21 cellular contexts compared by ENCODE assay signal in the genomic region with DNA sequence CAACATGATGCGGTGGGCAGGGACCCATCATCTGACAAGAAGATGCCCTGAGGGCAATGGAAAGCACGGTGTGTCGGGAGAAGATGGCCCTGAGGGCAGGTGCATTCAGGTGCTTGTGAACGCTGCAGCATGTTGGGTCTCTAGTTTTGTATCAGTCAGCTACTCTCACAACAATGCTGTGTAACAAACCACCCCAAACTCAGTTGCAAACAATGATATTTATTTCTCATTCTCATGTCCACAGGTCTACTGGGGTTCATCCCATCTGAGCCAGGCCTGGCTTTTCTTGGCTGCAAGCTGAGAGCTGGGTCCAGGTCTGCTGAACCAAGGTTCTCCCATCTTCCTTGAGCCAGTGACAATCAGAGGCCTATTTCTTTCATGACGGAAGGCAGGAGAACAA.
A peak's percentile ranks its signal among the peaks of the same experiment; 100 is the strongest.
DNase-seq lines count a peak whose midpoint lies in the region; ATAC-seq, FAIRE-seq and TF ChIP-seq lines count a peak whose summit lies in the region.
"Had no signal": no experiment of that assay in that cellular context is flagged by ENCODE, and none has a peak within 500 bp of the region (broad histone marks: within the 10 kb centered on the region; RNA-seq: fewer than 3 reads in every experiment).

No MANE protein-coding gene starts in this region.

- no peak overlapping the region for H3K4me3 ChIP-seq in HepG2 (replicated peaks in 1 of 3; ENCODE audit: insufficient read depth in 1 of 3, low read depth in 2 of 3, low read length in 3 of 3)
- H3K4me3 ChIP-seq in right lobe of liver, result no peak overlapping the region
- no peak overlapping the region for H3K4me3 ChIP-seq in GM12878
- H3K4me3 ChIP-seq in thymus (ENCODE audit: low read length), result no peak overlapping the region
- H3K4me3 ChIP-seq in gastrocnemius medialis, result no peak overlapping the region
- H3K4me3 ChIP-seq: BLaER1 treated with 17β-estradiol and CSF1 and Interleukin-3, amounts not matched to agents 10 nM and 100 nM; GM23338; HAP-1 had no signal

- RAD21 ChIA-PET in GM12878 (lab: Charles Lee; ENCODE audit: unreplicated experiment), result interaction anchor here (0.6 to 1.0 kb wide), 2 partner anchors 28 to 34 kb away, joined by 4 to 5 read pairs; no protein-coding TSS in a partner anchor

- H3K27me3 ChIP-seq in HepG2 (ENCODE audit: control insufficient read depth in 1 of 2, insufficient read depth in 2 of 2, low read length in 2 of 2), result no peaks in the 10 kb centered on the region
- no peaks in the 10 kb centered on the region for H3K27me3 ChIP-seq in right lobe of liver
- H3K27me3 ChIP-seq in GM12878 (replicated peaks in 1 of 2; ENCODE audit: control insufficient read depth in 2 of 2, insufficient read depth in 2 of 2, low read length in 1 of 2), result no peaks in the 10 kb centered on the region
- H3K27me3 ChIP-seq in thymus (ENCODE audit: control insufficient read depth, insufficient read depth), result no peaks in the 10 kb centered on the region
- peaks cover 0 to 3% (median 0%) of the 10 kb centered on the region in 3 donors for H3K27me3 ChIP-seq in gastrocnemius medialis
- H3K27me3 ChIP-seq: BE2C; BLaER1 treated with 17β-estradiol and CSF1 and Interleukin-3, amounts not matched to agents 10 nM and 100 nM had no signal

- H3K27ac ChIP-seq in HepG2 (ENCODE audit: extremely low read length, insufficient read depth, low read length) (no peak overlapping the region), right lobe of liver (no peak overlapping the region), GM12878 (ENCODE audit: control insufficient read depth, insufficient read depth) (no peak overlapping the region), thymus (ENCODE audit: low read depth) (peak overlapping the region; percentile 74), gastrocnemius medialis (no peak overlapping the region)
- H3K27ac ChIP-seq: 22Rv1; BLaER1 treated with 17β-estradiol and CSF1 and Interleukin-3, amounts not matched to agents 10 nM and 100 nM had no signal

- H3K9ac ChIP-seq in HepG2 (ENCODE audit: insufficient read depth, low read depth, low read length) (no peak overlapping the region), GM12878 (ENCODE audit: control insufficient read depth, insufficient read depth, low read length) (no peak overlapping the region)
- H3K9ac ChIP-seq: BLaER1 treated with 17β-estradiol and CSF1 and Interleukin-3, amounts not matched to agents 10 nM and 100 nM had no signal

- no TSS peak for BruUV-seq in HepG2 (replicated peaks; lab: Mats Ljungman, UMichigan)
- no TSS peak for BruUV-seq in GM12878 (replicated peaks; lab: Mats Ljungman, UMichigan)

- WGBS in HepG2 (ENCODE audit: low lambda C conversion rate), result 92% methylated on average over 5 of the region's 5 CpGs
- WGBS in right lobe of liver (ENCODE audit: insufficient coverage, low coverage, low lambda C conversion rate, missing lambda C conversion rate), result 86% methylated on average over 1 of the region's 5 CpGs
- WGBS in GM12878 (ENCODE audit: insufficient coverage, insufficient replicate concordance, low lambda C conversion rate, missing lambda C conversion rate), result 98% methylated on average over 5 of the region's 5 CpGs
- whole genome bisulfite sequencing in thymus, result 89% methylated on average over 5 of the region's 5 CpGs

- TF ChIP-seq CTCF in HepG2 (CRISPR knock-in tag; IDR thresholded peaks at IDR 0.05) (no peak), right lobe of liver (IDR thresholded peaks at IDR 0.05) (no peak), GM12878 (IDR thresholded peaks at IDR 0.05 in 2 of 3, conservative IDR thresholded peaks at IDR 0.05 in 1 of 3; ENCODE audit: control insufficient read depth in 2 of 3, extremely low read depth in 1 of 3, insufficient read depth in 1 of 3, low read depth in 3 of 3, low read length in 3 of 3) (no peak), gastrocnemius medialis (IDR thresholded peaks at IDR 0.05 in 4 of 5, conservative IDR thresholded peaks at IDR 0.05 in 1 of 5) (no peak)

- H2AFZ ChIP-seq in HepG2 (ENCODE audit: low read length) (no peak overlapping the region), GM12878 (ENCODE audit: control insufficient read depth, low read depth, low read length) (no peak overlapping the region)
- H2AFZ ChIP-seq: GM23338 had no signal

- no peaks in the 10 kb centered on the region for H3K9me3 ChIP-seq in HepG2 (ENCODE audit: low read length)
- no peaks in the 10 kb centered on the region for H3K9me3 ChIP-seq in right lobe of liver
- peaks cover 3% of the 10 kb centered on the region; the same call in 2 of the 3 replicates for H3K9me3 ChIP-seq in GM12878 (replicated peaks; ENCODE audit: control insufficient read depth, insufficient read depth, low read length)
- peaks cover 2% of the 10 kb centered on the region for H3K9me3 ChIP-seq in thymus (ENCODE audit: control insufficient read depth)
- no peaks in the 10 kb centered on the region for H3K9me3 ChIP-seq in gastrocnemius medialis
- H3K9me3 ChIP-seq: BE2C, HAP-1 had no signal

- SMC1A ChIA-PET in GM12878 (lab: Charles Lee; ENCODE audit: uncharacterized antibody, unreplicated experiment), result interaction anchor here (1.1 to 1.8 kb wide), 3 partner anchors 10 to 27 kb away, joined by 3 to 5 read pairs (median 4); no protein-coding TSS in a partner anchor

- no peak overlapping the region for H3K4me2 ChIP-seq in HepG2 (ENCODE audit: low read depth, low read length)
- H3K4me2 ChIP-seq in GM12878 (ENCODE audit: control insufficient read depth, insufficient read depth), result no peak overlapping the region
- H3K4me2 ChIP-seq: GM23338 had no signal

- in situ Hi-C loops in HepG2 (cut with HindIII; ENCODE audit: extremely low pct_ligation_motif_present, low pct_unique_long_range_greater_than_20kb), result no loop called here
- in situ Hi-C loops in GM12878 (cut with MboI), result no loop called here
- in situ Hi-C loops in gastrocnemius medialis (cut with MboI; ENCODE audit: low sequenced_read_pairs in 4 of 4), result no loop called here

- no peak for TF ChIP-seq EP300 in HepG2 (IDR thresholded peaks at IDR 0.05; ENCODE audit: low read depth in 2 of 2, low read length in 2 of 2)
- no peak for TF ChIP-seq EP300 in HepG2 (CRISPR knock-in tag; IDR thresholded peaks at IDR 0.05; ENCODE audit: borderline replicate concordance)
- no peak for TF ChIP-seq EP300 in GM12878 (IDR thresholded peaks at IDR 0.05; ENCODE audit: borderline replicate concordance in 1 of 2, control insufficient read depth in 1 of 2, low read depth in 2 of 2, low read length in 2 of 2)

- CTCF ChIA-PET in HepG2 (lab: Yijun Ruan, JAX; ENCODE audit: low intra/inter-chr PET ratio, low total read pairs) (no interaction called here), GM12878 (lab: Yijun Ruan, JAX) (interaction anchor here (1.0 to 1.1 kb wide), 3 partner anchors 9 to 254 kb away, joined by 3 to 4 read pairs (median 3); no protein-coding TSS in a partner anchor)

- H4K20me1 ChIP-seq in HepG2 (ENCODE audit: insufficient read depth, low read length) (no peaks in the 10 kb centered on the region), GM12878 (ENCODE audit: control insufficient read depth, insufficient read depth) (no peaks in the 10 kb centered on the region)
- H4K20me1 ChIP-seq: BLaER1 treated with 17β-estradiol and CSF1 and Interleukin-3, amounts not matched to agents 10 nM and 100 nM had no signal

- ATAC-seq in HepG2 (no peak), right lobe of liver (no peak), GM12878 (no peak), gastrocnemius medialis (no peak)
- ATAC-seq: GM23338 had no signal

- TF ChIP-seq POLR2A in HepG2 (IDR thresholded peaks at IDR 0.05; ENCODE audit: insufficient read depth in 1 of 2, low read depth in 2 of 2, low read length in 2 of 2) (no peak), right lobe of liver (IDR thresholded peaks at IDR 0.05) (no peak), GM12878 (IDR thresholded peaks at IDR 0.05; ENCODE audit: low read depth, low read length) (no peak), gastrocnemius medialis (IDR thresholded peaks at IDR 0.05) (no peak)

- FAIRE-seq in HepG2 (lab: Jason Lieb, UNC) (no peak), GM12878 (lab: Jason Lieb, UNC) (no peak)
- FAIRE-seq: A204.1, G401.6, GM18507, H54 had no signal

- DNase-seq in HepG2 (ENCODE audit: low spot score) (no peak), right lobe of liver (no peak), GM12878 (ENCODE audit: low read depth, low spot score) (no peak), gastrocnemius medialis (no peak), SHP77 treated with DMSO at 0.1 percent for 48 hours (lab: John Stamatoyannopoulos, UW) (no peak)
- DNase-seq: BE2C; Calu3; CD4-positive, alpha-beta T cell; CD8-positive, alpha-beta memory T cell; DMS53; DMS79 treated with DMSO at 0.1 percent for 48 hours; HFFc6 had no signal

- intact Hi-C loops in HepG2 (cut with micrococcal nuclease; ENCODE audit: unreplicated experiment) (no loop called here), right lobe of liver (cut with DNase I) (no loop called here), GM12878 (cut with micrococcal nuclease; ENCODE audit: unreplicated experiment) (loop anchor here (10.0 kb wide), 1 partner anchor 119 kb away; no protein-coding TSS in a partner anchor), gastrocnemius medialis (cut with DNase I; ENCODE audit: low total_unique reads) (no loop called here)

- POLR2A ChIA-PET in HepG2 (lab: Yijun Ruan, JAX) (no interaction called here), GM12878 (lab: Charles Lee) (interaction anchor here (0.5 to 1.1 kb wide), 2 partner anchors 10 to 14 kb away, joined by 3 to 6 read pairs; no protein-coding TSS in a partner anchor)

- H3K4me1 ChIP-seq in HepG2 (ENCODE audit: insufficient read depth, low read length) (peaks cover 20% of the 10 kb centered on the region), right lobe of liver (no peaks in the 10 kb centered on the region), GM12878 (ENCODE audit: control insufficient read depth, insufficient read depth, low read length) (peaks cover 38% of the 10 kb centered on the region), thymus (ENCODE audit: control insufficient read depth, insufficient read depth, low read length) (peaks cover 14% of the 10 kb centered on the region), gastrocnemius medialis (no peaks in the 10 kb centered on the region)
- H3K4me1 ChIP-seq: HAP-1 had no signal

- no peak for TF ChIP-seq RAD21 in HepG2 (CRISPR knock-in tag; IDR thresholded peaks at IDR 0.05)
- TF ChIP-seq RAD21 in GM12878 (IDR thresholded peaks at IDR 0.05; ENCODE audit: insufficient read depth, low read depth, low read length), result no peak

- H3K79me2 ChIP-seq in HepG2 (ENCODE audit: insufficient read depth, low read length) (no peaks in the 10 kb centered on the region), GM12878 (ENCODE audit: control insufficient read depth, insufficient read depth, low read length) (no peaks in the 10 kb centered on the region)

- no peaks in the 10 kb centered on the region; a peak in 1 of 5 replicates for H3K36me3 ChIP-seq in HepG2 (replicated peaks in 1 of 2; ENCODE audit: control insufficient read depth in 1 of 2, insufficient read depth in 2 of 2, low read length in 2 of 2)
- no peaks in the 10 kb centered on the region for H3K36me3 ChIP-seq in right lobe of liver
- H3K36me3 ChIP-seq in GM12878 (ENCODE audit: control insufficient read depth in 2 of 2, insufficient read depth in 2 of 2, low read length in 1 of 2), result no peaks in the 10 kb centered on the region; a peak in 1 of 4 replicates
- H3K36me3 ChIP-seq in thymus (ENCODE audit: control insufficient read depth, insufficient read depth), result no peaks in the 10 kb centered on the region
- H3K36me3 ChIP-seq in gastrocnemius medialis, result no peaks in the 10 kb centered on the region
- H3K36me3 ChIP-seq: BE2C; BLaER1 treated with 17β-estradiol and CSF1 and Interleukin-3, amounts not matched to agents 10 nM and 100 nM; HAP-1 had no signal
